12 cellular contexts compared by ENCODE assay signal in genomic region chr2:68831688-68832087, GRCh38. TPM values are rescaled to one million over a fixed set of nuclear protein-coding genes. Genes with fewer than 3 reads are reported as not detected.
DNase-seq lines count a peak whose midpoint lies in the region; ATAC-seq lines count a peak whose summit lies in the region.
"Had no signal": no experiment of that assay in that cellular context is flagged by ENCODE, and none has a peak within 500 bp of the region (broad histone marks: within the 10 kb centered on the region; RNA-seq: fewer than 3 reads in every experiment).

No MANE protein-coding gene starts in this region.

- DNase-seq in DMS53 (lab: John Stamatoyannopoulos, UW) (peak; percentile 34), DMS53 treated with DMSO at 0.1 percent for 48 hours (lab: John Stamatoyannopoulos, UW; ENCODE audit: unreplicated experiment) (no peak), hepatic stellate cell (ENCODE audit: low spot score) (peak; percentile 53), substantia nigra (lab: John Stamatoyannopoulos, UW) (no peak), HT-29 (ENCODE audit: low spot score) (no peak), cortex of kidney (lab: John Stamatoyannopoulos, UW) (no peak)
- no peak for DNase-seq in activated CD4-positive, alpha-beta T cell treated with anti-CD3 and anti-CD28 coated beads for 4 hours
- DNase-seq: NCI-H446 treated with DMSO at 0.1 percent for 48 hours had no signal

- H3K4me3 Mint-ChIP-seq in activated T-helper 17 cell treated with anti-CD3 and anti-CD28 coated beads, Interleukin-2, amount 50 U/mL, for 72 hours = peak overlapping the region; percentile 81

- no peaks in the 10 kb centered on the region for H3K9me3 Mint-ChIP-seq in activated T-helper 17 cell treated with anti-CD3 and anti-CD28 coated beads, Interleukin-2, amount 50 U/mL, for 72 hours

- peak overlapping the region; percentile 94 for H3K27ac Mint-ChIP-seq in activated T-helper 17 cell treated with anti-CD3 and anti-CD28 coated beads, Interleukin-2, amount 50 U/mL, for 72 hours

- no peaks in the 10 kb centered on the region for H3K27me3 Mint-ChIP-seq in activated T-helper 17 cell treated with anti-CD3 and anti-CD28 coated beads, Interleukin-2, amount 50 U/mL, for 72 hours

- H3K4me1 Mint-ChIP-seq in activated T-helper 17 cell treated with anti-CD3 and anti-CD28 coated beads, Interleukin-2, amount 50 U/mL, for 72 hours = peaks cover 43% of the 10 kb centered on the region

- H3K36me3 Mint-ChIP-seq in activated T-helper 17 cell treated with anti-CD3 and anti-CD28 coated beads, Interleukin-2, amount 50 U/mL, for 72 hours (ENCODE audit: low read depth) = peaks cover 18% of the 10 kb centered on the region

- peak overlapping the region; percentile 73 for H3K27ac ChIP-seq in substantia nigra (ENCODE audit: low read depth, low read length, poor library complexity, severe bottlenecking)
- H3K27ac ChIP-seq: 22Rv1 had no signal

- ATAC-seq in activated T-helper 17 cell treated with anti-CD3 and anti-CD28 coated beads, Interleukin-2, amount 50 U/mL, for 72 hours (replicated peaks) = peak; percentile 30
- ATAC-seq: HCT116 had no signal

RNA-seq across cellular contexts. Expression of gene BMP10, which starts 39.5 kb away (rescaled TPM):
- not detected for total RNA-seq in activated T-helper 17 cell treated with anti-CD3 and anti-CD28 coated beads, Interleukin-2, amount 50 U/mL, for 72 hours
- total RNA-seq in HT-29 (2014; rRNA removed; shearing (Covaris generic)) = not detected in 2 replicates
- total RNA-seq: cerebellum had no signal

Comparison
In these comparisons a context has a peak if more than half of its experiments do, and no peak if none do; other contexts are left out.
1. DNase-seq: peak in DMS53 (single experiment) and hepatic stellate cell (single experiment); none in DMS53 treated with DMSO at 0.1 percent for 48 hours (single experiment), substantia nigra (0 of 49), HT-29 (single experiment), cortex of kidney (single experiment) and activated CD4-positive, alpha-beta T cell treated with anti-CD3 and anti-CD28 coated beads for 4 hours (0 of 2).